1 cellular context compared by ENCODE assay signal in the genomic region with DNA sequence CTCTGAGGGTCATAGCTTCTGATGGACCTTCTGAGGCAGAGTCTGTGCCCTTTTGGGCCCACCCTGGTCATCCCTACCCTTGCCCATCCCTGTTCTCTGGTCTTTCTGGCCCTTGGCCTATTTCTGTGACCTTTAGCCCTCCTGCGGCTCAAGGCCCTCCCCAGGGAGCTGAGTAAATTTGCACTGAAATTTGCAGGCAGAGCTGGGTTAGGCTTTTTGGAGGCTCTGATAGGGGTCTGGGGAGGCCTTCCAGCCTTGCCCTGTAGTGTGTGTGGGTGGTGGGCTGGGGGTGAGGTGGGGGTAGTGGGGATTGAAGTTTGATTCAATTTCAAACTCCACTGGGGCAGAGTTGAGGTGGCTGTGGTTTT.
TF ChIP-seq lines count a peak whose summit lies in the region.

No MANE protein-coding gene starts in this region.

TF ChIP-seq in GM12878, 131 proteins besides CTCF, POLR2A, EP300 and RAD21:
- TF ChIP-seq MEF2B (IDR thresholded peaks at IDR 0.05; ENCODE audit: partially characterized antibody, poor library complexity, severe bottlenecking) (peak; percentile 63), PAX5 (IDR thresholded peaks at IDR 0.05; ENCODE audit: borderline replicate concordance, low read depth, low read length) (no peak)
- TF ChIP-seq, protein P1, sequence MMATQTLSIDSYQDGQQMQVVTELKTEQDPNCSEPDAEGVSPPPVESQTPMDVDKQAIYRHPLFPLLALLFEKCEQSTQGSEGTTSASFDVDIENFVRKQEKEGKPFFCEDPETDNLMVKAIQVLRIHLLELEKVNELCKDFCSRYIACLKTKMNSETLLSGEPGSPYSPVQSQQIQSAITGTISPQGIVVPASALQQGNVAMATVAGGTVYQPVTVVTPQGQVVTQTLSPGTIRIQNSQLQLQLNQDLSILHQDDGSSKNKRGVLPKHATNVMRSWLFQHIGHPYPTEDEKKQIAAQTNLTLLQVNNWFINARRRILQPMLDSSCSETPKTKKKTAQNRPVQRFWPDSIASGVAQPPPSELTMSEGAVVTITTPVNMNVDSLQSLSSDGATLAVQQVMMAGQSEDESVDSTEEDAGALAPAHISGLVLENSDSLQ (IDR thresholded peaks at IDR 0.05), result no peak
